ENCODE assay signal across 1 cellular context in the genomic region with DNA sequence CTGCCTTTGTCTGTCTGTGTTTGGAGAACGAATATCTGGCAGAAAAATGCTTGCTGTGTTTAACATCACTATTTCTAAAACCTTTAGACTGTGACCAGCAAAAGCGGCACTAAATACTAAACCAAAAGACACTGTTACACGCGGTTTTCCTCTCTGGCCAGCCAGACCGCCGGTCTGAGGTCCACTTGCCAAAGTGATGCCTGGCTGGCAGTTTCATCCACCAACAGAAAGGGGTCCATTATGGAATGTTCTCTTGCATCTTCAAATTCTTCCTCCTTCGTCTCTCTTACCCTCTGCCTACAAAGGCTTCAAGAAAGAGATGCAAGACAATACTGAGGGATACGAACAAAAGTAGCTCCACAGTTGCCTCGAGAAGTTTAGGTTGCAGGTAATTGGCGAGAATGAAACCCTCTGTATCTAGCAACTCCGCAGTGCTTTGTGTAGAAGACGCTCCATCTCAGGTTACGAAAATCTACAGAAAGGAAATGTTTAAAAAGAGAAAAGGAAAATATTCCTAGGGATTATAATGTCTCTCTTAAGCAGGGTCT.
TF ChIP-seq lines count a peak whose summit lies in the region.

No MANE protein-coding gene starts in this region.

TF ChIP-seq in HCT116, 20 proteins besides CTCF, POLR2A, EP300 and RAD21:
- no peak for TF ChIP-seq FOSL1 (IDR thresholded peaks at IDR 0.05; ENCODE audit: low read depth)
- TF ChIP-seq, protein P1, sequence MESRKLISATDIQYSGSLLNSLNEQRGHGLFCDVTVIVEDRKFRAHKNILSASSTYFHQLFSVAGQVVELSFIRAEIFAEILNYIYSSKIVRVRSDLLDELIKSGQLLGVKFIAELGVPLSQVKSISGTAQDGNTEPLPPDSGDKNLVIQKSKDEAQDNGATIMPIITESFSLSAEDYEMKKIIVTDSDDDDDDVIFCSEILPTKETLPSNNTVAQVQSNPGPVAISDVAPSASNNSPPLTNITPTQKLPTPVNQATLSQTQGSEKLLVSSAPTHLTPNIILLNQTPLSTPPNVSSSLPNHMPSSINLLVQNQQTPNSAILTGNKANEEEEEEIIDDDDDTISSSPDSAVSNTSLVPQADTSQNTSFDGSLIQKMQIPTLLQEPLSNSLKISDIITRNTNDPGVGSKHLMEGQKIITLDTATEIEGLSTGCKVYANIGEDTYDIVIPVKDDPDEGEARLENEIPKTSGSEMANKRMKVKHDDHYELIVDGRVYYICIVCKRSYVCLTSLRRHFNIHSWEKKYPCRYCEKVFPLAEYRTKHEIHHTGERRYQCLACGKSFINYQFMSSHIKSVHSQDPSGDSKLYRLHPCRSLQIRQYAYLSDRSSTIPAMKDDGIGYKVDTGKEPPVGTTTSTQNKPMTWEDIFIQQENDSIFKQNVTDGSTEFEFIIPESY (IDR thresholded peaks at IDR 0.05; ENCODE audit: extremely low read depth, insufficient replicate concordance, low read length): no peak
- TF ChIP-seq ZFX (IDR thresholded peaks at IDR 0.05): no peak
- no peak for TF ChIP-seq CBX3 (IDR thresholded peaks at IDR 0.05; ENCODE audit: low read depth)
- TF ChIP-seq POLR2AphosphoS5 (IDR thresholded peaks at IDR 0.05; ENCODE audit: low read depth, low read length): no peak
- TF ChIP-seq SIN3A (IDR thresholded peaks at IDR 0.05; ENCODE audit: low read depth): no peak
- no peak for TF ChIP-seq EGR1 (IDR thresholded peaks at IDR 0.05; ENCODE audit: low read depth)
